Comparison of ENCODE assay signal across 1 cellular context in genomic region chr16:21159281-21159951, GRCh38.
TF ChIP-seq lines count a peak whose summit lies in the region.

No MANE protein-coding gene starts in this region.

TF ChIP-seq in WTC11, 78 proteins besides CTCF, POLR2A, EP300 and RAD21 (continued from another document):
- no peak for TF ChIP-seq E2F1 (CRISPR knock-in tag; IDR thresholded peaks at IDR 0.05)
- 0 out of 2 replicates have a peak, but pooled peaks have one; percentile 56 for TF ChIP-seq NR1H2 (CRISPR knock-in tag; IDR thresholded peaks at IDR 0.05)
- peak; percentile 57; the same call in 1 of the 2 replicates for TF ChIP-seq ETV6 (CRISPR knock-in tag; IDR thresholded peaks at IDR 0.05)
- TF ChIP-seq ZNF281 (CRISPR knock-in tag; IDR thresholded peaks at IDR 0.05) = 0 out of 2 replicates have a peak, but pooled peaks have one; percentile 65
